ENCODE assay signal across 9 cellular contexts in the genomic region with DNA sequence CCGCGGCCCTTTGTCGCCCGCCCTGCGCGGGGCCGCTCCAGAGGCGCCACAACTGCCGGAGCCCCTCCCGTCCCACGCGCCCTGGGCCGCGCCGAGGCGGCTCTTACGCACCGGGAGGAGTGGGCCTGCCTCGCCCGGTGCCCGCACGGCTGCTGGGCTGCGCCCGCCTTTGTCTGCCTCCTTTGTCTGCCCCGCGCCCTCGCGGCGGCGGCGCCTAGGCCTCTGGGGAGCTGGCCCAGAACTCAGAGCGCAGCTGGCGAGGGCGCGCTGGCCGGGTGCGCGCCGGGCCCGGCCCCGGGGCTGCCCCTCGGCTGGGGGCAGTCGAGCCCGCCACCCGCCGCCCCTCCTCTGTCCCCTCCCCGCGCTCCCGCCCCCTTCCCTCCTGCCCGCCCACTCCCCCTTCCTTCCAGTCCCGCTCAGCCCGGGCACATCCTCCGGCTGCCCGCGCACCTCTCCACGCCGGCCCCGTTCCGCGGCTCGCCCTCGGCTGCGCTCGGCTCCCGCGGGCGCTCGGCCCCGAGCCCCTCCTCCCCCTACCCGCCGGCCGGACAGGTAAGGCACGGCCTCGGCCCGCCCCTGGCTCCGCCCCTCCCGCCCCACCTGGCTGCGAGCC. TPM values are rescaled to one million over a fixed set of nuclear protein-coding genes. Genes with fewer than 3 reads are reported as not detected.
DNase-seq lines count a peak whose midpoint lies in the region; ATAC-seq, FAIRE-seq and TF ChIP-seq lines count a peak whose summit lies in the region.
"Had no signal": no experiment of that assay in that cellular context is flagged by ENCODE, and none has a peak within 500 bp of the region (broad histone marks: within the 10 kb centered on the region; RNA-seq: fewer than 3 reads in every experiment).

A gene with protein sequence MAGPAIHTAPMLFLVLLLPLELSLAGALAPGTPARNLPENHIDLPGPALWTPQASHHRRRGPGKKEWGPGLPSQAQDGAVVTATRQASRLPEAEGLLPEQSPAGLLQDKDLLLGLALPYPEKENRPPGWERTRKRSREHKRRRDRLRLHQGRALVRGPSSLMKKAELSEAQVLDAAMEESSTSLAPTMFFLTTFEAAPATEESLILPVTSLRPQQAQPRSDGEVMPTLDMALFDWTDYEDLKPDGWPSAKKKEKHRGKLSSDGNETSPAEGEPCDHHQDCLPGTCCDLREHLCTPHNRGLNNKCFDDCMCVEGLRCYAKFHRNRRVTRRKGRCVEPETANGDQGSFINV (plus strand): TSS at position 409 of the 613 bp plus-strand sequence. CDS start 14,549 bp downstream, outside the sequence.

- H3K27me3 Mint-ChIP-seq in activated CD8-positive, alpha-beta T cell treated with anti-CD3 and anti-CD28 coated beads, Interleukin-2, amount 10 ng/mL, durations not matched to agents 7 days and 5 days (ENCODE audit: low read depth) = peaks cover 41% of the 10 kb centered on the region

- peaks cover 14% of the 10 kb centered on the region for H3K4me1 ChIP-seq in left ventricle myocardium inferior
- no peaks in the 10 kb centered on the region for H3K4me1 ChIP-seq in Karpas-422 (ENCODE audit: low read length)
- H3K4me1 ChIP-seq in OCI-LY7 (ENCODE audit: insufficient read depth, low read length, poor library complexity, severe bottlenecking) = no peaks in the 10 kb centered on the region

- POLR2A ChIA-PET in activated CD8-positive, alpha-beta T cell treated with anti-CD3 and anti-CD28 coated beads, Interleukin-2, amount 10 ng/mL, durations not matched to agents 7 days and 5 days (lab: Charles Lee) = interaction anchor here (1.0 to 1.8 kb wide), 2 partner anchors 27 to 217 kb away, joined by 3 to 10 read pairs; a partner anchor contains a TSS
- POLR2A ChIA-PET in OCI-LY7 (lab: Charles Lee) = no interaction called here

- H3K9ac ChIP-seq in Karpas-422 (ENCODE audit: low read length) = no peak within 1 kb of the TSS

- no peak within 1 kb of the TSS for H2AFZ ChIP-seq in Karpas-422 (ENCODE audit: low read length)
- no peak within 1 kb of the TSS for H2AFZ ChIP-seq in OCI-LY7 (ENCODE audit: low read length)

- no peak for DNase-seq in left ventricle myocardium inferior
- no peak for DNase-seq in left ventricle myocardium superior
- peak; percentile 29 for DNase-seq in activated CD8-positive, alpha-beta T cell treated with anti-CD3 and anti-CD28 coated beads, Interleukin-2, amount 10 ng/mL, durations not matched to agents 7 days and 5 days
- DNase-seq in islet precursor cell = peak; percentile 79
- peak; percentile 37 for DNase-seq in urothelium cell line (ENCODE audit: low spot score)
- no peak for DNase-seq in Karpas-422
- no peak for DNase-seq in OCI-LY7 (ENCODE audit: low spot score)
- no peak for DNase-seq in kidney tubule cell (ENCODE audit: low spot score)

- H3K36me3 Mint-ChIP-seq in activated CD8-positive, alpha-beta T cell treated with anti-CD3 and anti-CD28 coated beads, Interleukin-2, amount 10 ng/mL, durations not matched to agents 7 days and 5 days (ENCODE audit: low read depth) = peaks cover 1% of the 10 kb centered on the region

- ATAC-seq in left ventricle myocardium superior = no peak
- ATAC-seq in activated CD8-positive, alpha-beta T cell treated with anti-CD3 and anti-CD28 coated beads, Interleukin-2, amount 10 ng/mL, durations not matched to agents 7 days and 5 days = peak; percentile 45

- H3K27me3 ChIP-seq in left ventricle myocardium inferior (ENCODE audit: low read depth) = peaks cover 91% of the 10 kb centered on the region
- no peaks in the 10 kb centered on the region for H3K27me3 ChIP-seq in Karpas-422 (ENCODE audit: low read length)

- H3K79me2 ChIP-seq in Karpas-422 (ENCODE audit: low read length) (no peaks in the 10 kb centered on the region), OCI-LY7 (ENCODE audit: insufficient read depth, low read depth, low read length) (no peaks in the 10 kb centered on the region)

- no peak within 1 kb of the TSS for H3K27ac ChIP-seq in left ventricle myocardium inferior (replicated peaks)
- no peak within 1 kb of the TSS for H3K27ac ChIP-seq in Karpas-422 (ENCODE audit: low read length)
- no peak within 1 kb of the TSS for H3K27ac ChIP-seq in OCI-LY7 (ENCODE audit: low read depth, low read length, poor library complexity, severe bottlenecking)

- no peak within 1 kb of the TSS for H3K4me2 ChIP-seq in Karpas-422 (ENCODE audit: low read depth, low read length, poor library complexity, severe bottlenecking)
- no peak within 1 kb of the TSS for H3K4me2 ChIP-seq in OCI-LY7 (ENCODE audit: low read length)

- H3K4me3 ChIP-seq in left ventricle myocardium inferior (peak within 1 kb of the TSS; percentile 53), Karpas-422 (ENCODE audit: low read length) (no peak within 1 kb of the TSS), OCI-LY7 (ENCODE audit: low read depth, low read length, poor library complexity, severe bottlenecking) (no peak within 1 kb of the TSS)

- intact Hi-C loops in left ventricle myocardium inferior (cut with micrococcal nuclease) (no loop called here), left ventricle myocardium superior (cut with micrococcal nuclease) (no loop called here), OCI-LY7 (cut with micrococcal nuclease; ENCODE audit: unreplicated experiment) (no loop called here)

- H3K36me3 ChIP-seq in left ventricle myocardium inferior = no peaks in the 10 kb centered on the region
- no peaks in the 10 kb centered on the region for H3K36me3 ChIP-seq in Karpas-422 (ENCODE audit: insufficient read depth, low read length)
- no peaks in the 10 kb centered on the region for H3K36me3 ChIP-seq in OCI-LY7 (ENCODE audit: insufficient read depth, low read length)

- H3K9me3 ChIP-seq in left ventricle myocardium inferior (replicated peaks) = no peaks in the 10 kb centered on the region
- H3K9me3 ChIP-seq in Karpas-422 (ENCODE audit: low read length) = no peaks in the 10 kb centered on the region
- no peaks in the 10 kb centered on the region for H3K9me3 ChIP-seq in OCI-LY7 (ENCODE audit: low read length)

- H3K4me1 Mint-ChIP-seq in activated CD8-positive, alpha-beta T cell treated with anti-CD3 and anti-CD28 coated beads, Interleukin-2, amount 10 ng/mL, durations not matched to agents 7 days and 5 days (ENCODE audit: low read depth) = peaks cover 36% of the 10 kb centered on the region

- CTCF ChIA-PET in activated CD8-positive, alpha-beta T cell treated with anti-CD3 and anti-CD28 coated beads, Interleukin-2, amount 10 ng/mL, durations not matched to agents 7 days and 5 days (lab: Charles Lee) = interaction anchor here (2.0 kb wide), 1 partner anchor 28 kb away, joined by 7 read pairs; no protein-coding TSS in a partner anchor
- CTCF ChIA-PET in OCI-LY7 (lab: Charles Lee; ENCODE audit: unreplicated experiment) = no interaction called here

- no peak for FAIRE-seq in urothelium cell line (lab: Jason Lieb, UNC)

- no peaks in the 10 kb centered on the region for H3K9me2 ChIP-seq in Karpas-422 (replicated peaks; ENCODE audit: insufficient read depth, low read length)
- H3K9me2 ChIP-seq in OCI-LY7 (ENCODE audit: insufficient read depth, low read length) = no peaks in the 10 kb centered on the region

- BruUV-seq in OCI-LY7 (replicated peaks; lab: Mats Ljungman, UMichigan) = no TSS peak

- H3K9me3 Mint-ChIP-seq in activated CD8-positive, alpha-beta T cell treated with anti-CD3 and anti-CD28 coated beads, Interleukin-2, amount 10 ng/mL, durations not matched to agents 7 days and 5 days (ENCODE audit: insufficient read depth) = no peaks in the 10 kb centered on the region

- no peak for TF ChIP-seq CTCF in left ventricle myocardium inferior (IDR thresholded peaks at IDR 0.05; ENCODE audit: borderline replicate concordance)
- TF ChIP-seq CTCF in OCI-LY7 (conservative IDR thresholded peaks at IDR 0.05; ENCODE audit: low read length) = no peak

- peak within 1 kb of the TSS; percentile 73 for H3K4me3 Mint-ChIP-seq in activated CD8-positive, alpha-beta T cell treated with anti-CD3 and anti-CD28 coated beads, Interleukin-2, amount 10 ng/mL, durations not matched to agents 7 days and 5 days

- H3K27ac Mint-ChIP-seq in activated CD8-positive, alpha-beta T cell treated with anti-CD3 and anti-CD28 coated beads, Interleukin-2, amount 10 ng/mL, durations not matched to agents 7 days and 5 days = peak within 1 kb of the TSS; percentile 91

- H4K20me1 ChIP-seq in Karpas-422 (ENCODE audit: insufficient read depth, low read depth, low read length) (no peaks in the 10 kb centered on the region), OCI-LY7 (ENCODE audit: insufficient read depth, low read length) (no peaks in the 10 kb centered on the region)

RNA-seq across cellular contexts. Expression of the gene that starts here (rescaled TPM):
- total RNA-seq in left ventricle myocardium inferior (0.05 TPM), left ventricle myocardium superior (0.05 TPM), OCI-LY7 (2022) (0.11 and 0.15 TPM in 2 replicates)
- 1 to 10 TPM; 7.1 to 7.7 TPM for total RNA-seq in activated CD8-positive, alpha-beta T cell treated with anti-CD3 and anti-CD28 coated beads, Interleukin-2, amount 10 ng/mL, durations not matched to agents 7 days and 5 days
- total RNA-seq in Karpas-422 (2014; rRNA removed; shearing (Covaris generic); ENCODE audit: low replicate concordance) = not detected in 2 replicates
- total RNA-seq in OCI-LY7 (2014; rRNA removed; shearing (Covaris generic)) = 0.05 and 0.19 TPM in 2 replicates
- total RNA-seq: fibroblast of villous mesenchyme had no signal

Comparison
In these comparisons a context has a peak if more than half of its experiments do, and no peak if none do; other contexts are left out.
1. DNase-seq: peak in activated CD8-positive, alpha-beta T cell treated with anti-CD3 and anti-CD28 coated beads, Interleukin-2, amount 10 ng/mL, durations not matched to agents 7 days and 5 days (single experiment), islet precursor cell (single experiment) and urothelium cell line (single experiment); none in left ventricle myocardium inferior (single experiment), left ventricle myocardium superior (single experiment), Karpas-422 (single experiment), OCI-LY7 (single experiment) and kidney tubule cell (single experiment).